ENCODE assay signal across 8 cellular contexts in genomic region chr3:12840591-12841084, GRCh38. TPM values are rescaled to one million over a fixed set of nuclear protein-coding genes. Genes with fewer than 3 reads are reported as not detected.
DNase-seq lines count a peak whose midpoint lies in the region; ATAC-seq and TF ChIP-seq lines count a peak whose summit lies in the region.

No MANE protein-coding gene starts in this region.

- peak overlapping the region; percentile 99 for H3K4me3 ChIP-seq in LNCaP clone FGC (ENCODE audit: low read depth, low read length)
- H3K4me3 ChIP-seq in duodenal mucosa (ENCODE audit: low read depth in 1 of 2, low read length in 2 of 2) = peak overlapping the region; percentile 86 to 98
- peak overlapping the region; percentile 99 for H3K4me3 ChIP-seq in neural cell (ENCODE audit: low read length)

- TF ChIP-seq EP300 in neural cell (conservative IDR thresholded peaks at IDR 0.05; ENCODE audit: poor library complexity, severe bottlenecking) = no peak

- H3K36me3 ChIP-seq in duodenal mucosa (ENCODE audit: control insufficient read depth in 1 of 2, insufficient read depth in 2 of 2, low read length in 2 of 2) = peaks cover 21 to 45% of the 10 kb centered on the region in 2 donors
- no peaks in the 10 kb centered on the region for H3K36me3 ChIP-seq in neural cell (ENCODE audit: insufficient read depth, low read length)

- no peaks in the 10 kb centered on the region for H3K9me2 ChIP-seq in neural cell (ENCODE audit: insufficient read depth, low read length)

- peaks cover 33% of the 10 kb centered on the region for H3K79me2 ChIP-seq in neural cell (replicated peaks; ENCODE audit: insufficient read depth, low read length)

- H3K9me3 ChIP-seq in duodenal mucosa (ENCODE audit: control insufficient read depth in 1 of 2, low read length in 2 of 2) = no peaks in the 10 kb centered on the region
- H3K9me3 ChIP-seq in neural cell (ENCODE audit: low read length) = no peaks in the 10 kb centered on the region

- H3K27ac ChIP-seq in duodenal mucosa (ENCODE audit: low read depth, low read length) = no peak overlapping the region
- H3K27ac ChIP-seq in neural cell (ENCODE audit: low read length) = peak overlapping the region; percentile 80

- peak overlapping the region; percentile 92 for H2AFZ ChIP-seq in neural cell (ENCODE audit: low read depth, low read length)

- H3K9ac ChIP-seq in duodenal mucosa (ENCODE audit: low read depth in 1 of 2, low read length in 2 of 2) (peak overlapping the region; percentile 68 to 94), neural cell (ENCODE audit: low read length) (peak overlapping the region; percentile 89)

- peaks cover 27 to 37% of the 10 kb centered on the region in 2 donors for H3K4me1 ChIP-seq in duodenal mucosa (ENCODE audit: control insufficient read depth in 1 of 2, insufficient read depth in 2 of 2, low read length in 2 of 2)

- H3K4me2 ChIP-seq in neural cell (ENCODE audit: low read length) = peak overlapping the region; percentile 96

- no peak for DNase-seq in LNCaP clone FGC (ENCODE audit: low read depth)
- no peak for DNase-seq in NCI-H2196 (lab: John Stamatoyannopoulos, UW; ENCODE audit: unreplicated experiment)
- no peak for DNase-seq in COLO668 (lab: John Stamatoyannopoulos, UW; ENCODE audit: unreplicated experiment)
- no peak for DNase-seq in RPMI8226

- H3F3A ChIP-seq in neural cell (ENCODE audit: insufficient read depth, low read length, poor library complexity, severe bottlenecking) = no peaks in the 10 kb centered on the region

- no peak for TF ChIP-seq RAD21 in neural cell (conservative IDR thresholded peaks at IDR 0.05)

- ATAC-seq in GM19455 (IDR thresholded peaks at IDR 0.05; ENCODE audit: unreplicated experiment) (peak; percentile 7), GM21390 (IDR thresholded peaks at IDR 0.05; ENCODE audit: unreplicated experiment) (no peak)

- H4K20me1 ChIP-seq in neural cell (ENCODE audit: insufficient read depth) = peaks cover 3% of the 10 kb centered on the region

- no peak for TF ChIP-seq CTCF in LNCaP clone FGC (IDR thresholded peaks at IDR 0.05; ENCODE audit: control insufficient read depth, extremely low read depth, insufficient read depth)
- no peak for TF ChIP-seq CTCF in neural cell (IDR thresholded peaks at IDR 0.05; ENCODE audit: poor library complexity, severe bottlenecking)

- H3K27me3 ChIP-seq in duodenal mucosa (ENCODE audit: control insufficient read depth in 1 of 2, insufficient read depth in 2 of 2, low read length in 2 of 2) (no peaks in the 10 kb centered on the region), neural cell (ENCODE audit: insufficient read depth, low read depth, low read length) (no peaks in the 10 kb centered on the region)

TF ChIP-seq in neural cell, 6 proteins besides CTCF, POLR2A, EP300 and RAD21:
- no peak for TF ChIP-seq MXI1 (conservative IDR thresholded peaks at IDR 0.05; ENCODE audit: poor library complexity, severe bottlenecking)
- TF ChIP-seq TAF1 (IDR thresholded peaks at IDR 0.05; ENCODE audit: low read depth) = no peak
- TF ChIP-seq SMC3 (conservative IDR thresholded peaks at IDR 0.05; ENCODE audit: poor library complexity) = no peak
- TF ChIP-seq REST (IDR thresholded peaks at IDR 0.05; ENCODE audit: borderline replicate concordance) = no peak
- no peak for TF ChIP-seq EZH2 (IDR thresholded peaks at IDR 0.05; ENCODE audit: borderline replicate concordance, insufficient read depth, low read length, poor library complexity, severe bottlenecking)
- TF ChIP-seq POLR2AphosphoS5 (IDR thresholded peaks at IDR 0.05) = no peak

RNA-seq across cellular contexts. Expression of gene RPL32, which starts 0.7 kb away (rescaled TPM):
- 1,160 and 1,223 TPM in 2 replicates for polyA plus RNA-seq in neural cell
- polyA minus RNA-seq in neural cell = 368 and 369 TPM in 2 replicates

RNA-seq across cellular contexts. Expression of gene CAND2, which starts 44.2 kb away (rescaled TPM):
- polyA plus RNA-seq in neural cell = 17.3 and 21.8 TPM in 2 replicates
- polyA minus RNA-seq in neural cell = 20.7 and 21.3 TPM in 2 replicates
